ENCODE assay signal across 8 cellular contexts in the genomic region with DNA sequence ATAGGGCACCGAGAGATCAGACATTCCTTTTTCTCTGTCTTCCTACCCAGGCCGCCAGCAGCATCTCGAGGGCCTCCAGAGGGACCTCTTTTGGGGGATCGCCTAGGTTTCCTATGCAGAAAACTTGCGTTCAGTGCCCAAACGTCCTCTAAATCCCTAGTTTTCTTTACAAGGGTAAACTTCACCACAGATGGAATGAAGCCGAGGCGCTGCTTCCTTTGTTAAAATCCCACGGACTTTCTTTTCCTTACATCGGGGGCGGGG. TPM values are rescaled to one million over a fixed set of nuclear protein-coding genes. Genes with fewer than 3 reads are reported as not detected.
DNase-seq lines count a peak whose midpoint lies in the region; ATAC-seq, FAIRE-seq and TF ChIP-seq lines count a peak whose summit lies in the region.

No MANE protein-coding gene starts in this region.

- H3K9ac ChIP-seq in Karpas-422 (ENCODE audit: low read length) (peak overlapping the region; percentile 93), colonic mucosa (ENCODE audit: low read depth in 2 of 2, low read length in 2 of 2) (peak overlapping the region; percentile 96 to 97)

- no peaks in the 10 kb centered on the region for H3K9me2 ChIP-seq in Karpas-422 (replicated peaks; ENCODE audit: insufficient read depth, low read length)

- H3K4me1 ChIP-seq in BE2C (no peaks in the 10 kb centered on the region), Karpas-422 (ENCODE audit: low read length) (peaks cover 14% of the 10 kb centered on the region), colonic mucosa (peaks cover 3% of the 10 kb centered on the region)
- H3K4me1 ChIP-seq in naive thymus-derived CD4-positive, alpha-beta T cell (ENCODE audit: control insufficient read depth in 2 of 2, insufficient read depth in 2 of 2, low read length in 2 of 2), result peaks cover 24 to 26% of the 10 kb centered on the region in 2 donors

- H2AFZ ChIP-seq in Karpas-422 (ENCODE audit: low read length), result no peak overlapping the region

- TF ChIP-seq CTCF in BE2C (IDR thresholded peaks at IDR 0.05; ENCODE audit: low read depth, low read length) (peak; percentile 2; the same call in 1 of the 2 replicates), colonic mucosa (IDR thresholded peaks at IDR 0.05) (no peak), D721Med (IDR thresholded peaks at IDR 0.05; ENCODE audit: insufficient read depth, missing control alignments) (no peak)

- H3K27ac Mint-ChIP-seq in naive thymus-derived CD4-positive, alpha-beta T cell, result peak overlapping the region; percentile 78 to 99 (median 91)

- no peak for FAIRE-seq in D721Med (lab: Jason Lieb, UNC)

- POLR2A ChIA-PET in naive thymus-derived CD4-positive, alpha-beta T cell (lab: Charles Lee), result interaction anchor here (0.6 kb wide), 1 partner anchor 264 kb away, joined by 3 read pairs; no protein-coding TSS in a partner anchor

- intact Hi-C loops in colonic mucosa (cut with DNase I), result loop anchor here (5.0 kb wide), 1 partner anchor 56 kb away; no protein-coding TSS in a partner anchor
- intact Hi-C loops in naive thymus-derived CD4-positive, alpha-beta T cell (cut with micrococcal nuclease), result loop anchor here (1.0 to 10.0 kb wide), 17 partner anchors 10 to 1894 kb away; a partner anchor contains a TSS

- CTCF ChIA-PET in naive thymus-derived CD4-positive, alpha-beta T cell (lab: Charles Lee), result no interaction called here

- H3K36me3 ChIP-seq in BE2C (peaks cover 5% of the 10 kb centered on the region), Karpas-422 (ENCODE audit: insufficient read depth, low read length) (peaks cover 16% of the 10 kb centered on the region), colonic mucosa (no peaks in the 10 kb centered on the region)
- no peaks in the 10 kb centered on the region for H3K36me3 ChIP-seq in naive thymus-derived CD4-positive, alpha-beta T cell (ENCODE audit: control insufficient read depth in 2 of 3, insufficient read depth in 3 of 3, low read length in 3 of 3)

- H3K79me2 ChIP-seq in Karpas-422 (ENCODE audit: low read length), result peaks cover 53% of the 10 kb centered on the region

- peak overlapping the region; percentile 94 for H3K4me3 ChIP-seq in BE2C (ENCODE audit: low read depth, low read length)
- peak overlapping the region; percentile 99 for H3K4me3 ChIP-seq in Karpas-422 (ENCODE audit: low read length)
- H3K4me3 ChIP-seq in colonic mucosa, result peak overlapping the region; percentile 70
- peak overlapping the region; percentile 72 for H3K4me3 ChIP-seq in naive thymus-derived CD4-positive, alpha-beta T cell (ENCODE audit: low read length)

- peaks cover 0 to 12% (median 0%) of the 10 kb centered on the region in 5 donors for H3K27me3 Mint-ChIP-seq in naive thymus-derived CD4-positive, alpha-beta T cell

- H3K4me2 ChIP-seq in Karpas-422 (ENCODE audit: low read depth, low read length, poor library complexity, severe bottlenecking), result peak overlapping the region; percentile 77

- H3K9me3 ChIP-seq in BE2C (peaks cover 7% of the 10 kb centered on the region; the same call in 1 of the 2 replicates), Karpas-422 (ENCODE audit: low read length) (no peaks in the 10 kb centered on the region; the same call in 1 of the 2 replicates), colonic mucosa (no peaks in the 10 kb centered on the region)
- no peaks in the 10 kb centered on the region for H3K9me3 ChIP-seq in naive thymus-derived CD4-positive, alpha-beta T cell (ENCODE audit: control insufficient read depth in 2 of 3, low read length in 3 of 3)

- H3K27me3 ChIP-seq in BE2C, result no peaks in the 10 kb centered on the region
- no peaks in the 10 kb centered on the region for H3K27me3 ChIP-seq in Karpas-422 (ENCODE audit: low read length)
- no peaks in the 10 kb centered on the region for H3K27me3 ChIP-seq in colonic mucosa
- no peaks in the 10 kb centered on the region for H3K27me3 ChIP-seq in naive thymus-derived CD4-positive, alpha-beta T cell (ENCODE audit: control insufficient read depth in 2 of 2, insufficient read depth in 2 of 2, low read length in 2 of 2)

- peaks cover 0 to 11% (median 0%) of the 10 kb centered on the region in 5 donors for H3K36me3 Mint-ChIP-seq in naive thymus-derived CD4-positive, alpha-beta T cell

- H3K4me1 Mint-ChIP-seq in naive thymus-derived CD4-positive, alpha-beta T cell, result peaks cover 33 to 56% (median 46%) of the 10 kb centered on the region in 7 donors

- peaks cover 46% of the 10 kb centered on the region for H4K20me1 ChIP-seq in Karpas-422 (ENCODE audit: insufficient read depth, low read depth, low read length)

- no peak for DNase-seq in BE2C
- no peak for DNase-seq in Karpas-422
- no peak for DNase-seq in colonic mucosa
- no peak for DNase-seq in naive thymus-derived CD4-positive, alpha-beta T cell
- no peak for DNase-seq in COLO829 (ENCODE audit: low spot score)
- no peak for DNase-seq in D721Med (ENCODE audit: insufficient read length, low spot score)
- no peak for DNase-seq in stimulated activated CD4-positive, alpha-beta T cell treated with anti-CD3 and anti-CD28 coated beads, Interleukin-2, amount 100 ng/mL, for 24 hours

- no peak for ATAC-seq in naive thymus-derived CD4-positive, alpha-beta T cell
- ATAC-seq in GM19452 (IDR thresholded peaks at IDR 0.05; ENCODE audit: unreplicated experiment), result no peak

- H3K27ac ChIP-seq in Karpas-422 (ENCODE audit: low read length) (peak overlapping the region; percentile 81), colonic mucosa (peak overlapping the region; percentile 98)
- peak overlapping the region; percentile 88 for H3K27ac ChIP-seq in naive thymus-derived CD4-positive, alpha-beta T cell (ENCODE audit: low read depth, low read length)

- peaks cover 0 to 8% (median 0%) of the 10 kb centered on the region in 11 donors for H3K9me3 Mint-ChIP-seq in naive thymus-derived CD4-positive, alpha-beta T cell

- H3K4me3 Mint-ChIP-seq in naive thymus-derived CD4-positive, alpha-beta T cell, result peak overlapping the region; percentile 86 to 96 (median 91)

RNA-seq across cellular contexts. Expression of a gene that starts 1.0 kb away (rescaled TPM):
- polyA plus RNA-seq in BE2C (2012; ENCODE audit: insufficient read depth, insufficient read length, low read depth), result 88.3 TPM
- total RNA-seq in Karpas-422 (2014; rRNA removed; shearing (Covaris generic); ENCODE audit: low replicate concordance), result 45.6 and 47.5 TPM in 2 replicates
- 10 to 100 TPM; 66.8 to 67.6 TPM for total RNA-seq in colonic mucosa
- total RNA-seq in naive thymus-derived CD4-positive, alpha-beta T cell, result 10 to 100 TPM; 31.2 to 62.6 (median 40.2) TPM
- polyA plus RNA-seq in naive thymus-derived CD4-positive, alpha-beta T cell, result 10 to 100 TPM; 57.8 to 59.0 TPM
